7 cellular contexts compared by ENCODE assay signal in genomic region chr1:248642971-248643651, GRCh38.
DNase-seq lines count a peak whose midpoint lies in the region; ATAC-seq and FAIRE-seq lines count a peak whose summit lies in the region.
"Not testable (repeated sequence)": the region's sequence is repeated elsewhere in the genome, so short reads cannot be mapped to it uniquely, and the experiment has no call there.

No MANE protein-coding gene starts in this region.

- peak; percentile 67 for ATAC-seq in GM18511 (IDR thresholded peaks at IDR 0.05; ENCODE audit: unreplicated experiment)
- peak; percentile 63 for ATAC-seq in GM21390 (IDR thresholded peaks at IDR 0.05; ENCODE audit: unreplicated experiment)
- ATAC-seq in HG02610 (IDR thresholded peaks at IDR 0.05; ENCODE audit: unreplicated experiment), result peak; percentile 74
- peak; percentile 69 for ATAC-seq in HG02981 (IDR thresholded peaks at IDR 0.05; ENCODE audit: unreplicated experiment)
- peak; percentile 59 for ATAC-seq in HG03280 (IDR thresholded peaks at IDR 0.05; ENCODE audit: unreplicated experiment)

- peak; percentile 99 for FAIRE-seq in GM19239 (lab: Jason Lieb, UNC)
- FAIRE-seq in HTR-8/SVneo (lab: Jason Lieb, UNC), result peak; percentile 59

- not testable (repeated sequence) for DNase-seq in GM19239 (ENCODE audit: insufficient read length, low spot score); HTR-8/SVneo (ENCODE audit: insufficient read length, low spot score)
